ENCODE assay signal across 8 cellular contexts in the genomic region with DNA sequence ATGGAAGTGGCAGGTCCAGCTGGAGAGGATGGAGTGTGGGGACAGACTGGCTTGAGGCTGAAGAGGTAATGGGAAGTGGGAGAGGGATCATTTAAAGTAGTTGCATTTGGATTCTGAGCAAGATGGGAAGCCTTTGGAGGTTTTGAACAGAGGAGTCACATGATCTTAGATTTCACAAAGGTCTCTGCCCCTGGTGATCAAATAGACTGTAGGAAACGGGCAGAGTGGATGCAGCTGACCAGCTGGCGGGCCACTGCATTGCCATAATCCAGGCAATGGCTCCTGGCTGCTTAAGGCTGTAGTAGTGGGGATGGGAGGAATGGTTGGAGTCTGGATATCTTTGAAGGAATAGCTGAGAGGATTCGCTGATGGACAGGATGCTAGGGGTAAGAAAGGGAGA.
"Had no signal": no experiment of that assay in that cellular context is flagged by ENCODE, and none has a peak within 500 bp of the region (broad histone marks: within the 10 kb centered on the region; RNA-seq: fewer than 3 reads in every experiment).

No MANE protein-coding gene starts in this region.

- H3K4me2 ChIP-seq: GM23338 had no signal

- H3K27ac ChIP-seq: HL-60 had no signal

- H3K4me3 ChIP-seq: GM23338 had no signal

- ATAC-seq: GM23338 had no signal

- DNase-seq: H9, HCEC 1CT, IMR-90, KBM-7 had no signal

- FAIRE-seq: H1, H54 had no signal

- H2AFZ ChIP-seq: GM23338 had no signal
